9 cellular contexts compared by ENCODE assay signal in the genomic region with DNA sequence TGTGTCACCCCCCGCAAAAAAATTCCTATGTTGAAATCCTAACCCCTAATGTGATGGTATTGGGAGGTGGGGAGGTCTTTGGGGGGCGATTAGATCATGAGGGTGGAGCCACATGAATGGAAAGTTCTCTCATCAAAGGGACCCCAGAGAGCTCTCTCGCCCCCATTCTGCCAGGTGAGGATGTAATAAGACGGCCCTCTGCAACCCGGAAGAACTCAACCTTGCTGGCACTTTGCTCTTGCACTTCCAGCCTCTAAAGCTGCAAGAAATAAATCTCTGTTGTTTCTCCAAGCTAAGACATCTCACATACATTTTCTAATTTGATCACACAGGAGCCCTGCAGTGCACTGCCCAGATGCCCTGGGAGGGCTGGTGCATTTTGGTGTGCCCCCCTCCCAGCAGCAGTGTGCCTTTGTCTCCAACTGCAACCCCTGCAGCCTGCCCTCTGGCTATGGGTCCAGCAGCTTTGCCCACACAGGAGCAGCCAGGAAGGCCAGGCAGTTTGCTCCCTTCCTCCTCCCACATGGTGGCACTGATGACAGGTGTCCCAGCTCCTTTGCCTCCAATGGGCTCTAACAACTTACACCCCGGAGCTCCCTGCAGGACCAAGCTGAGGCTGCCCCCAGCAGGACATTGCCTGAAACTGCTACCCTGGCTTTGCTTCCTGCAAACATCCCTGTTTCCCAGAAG. TPM values are rescaled to one million over a fixed set of nuclear protein-coding genes. Genes with fewer than 3 reads are reported as not detected.
A peak's percentile ranks its signal among the peaks of the same experiment; 100 is the strongest.
DNase-seq lines count a peak whose midpoint lies in the region; ATAC-seq, FAIRE-seq and TF ChIP-seq lines count a peak whose summit lies in the region.
"Had no signal": no experiment of that assay in that cellular context is flagged by ENCODE, and none has a peak within 500 bp of the region (broad histone marks: within the 10 kb centered on the region; RNA-seq: fewer than 3 reads in every experiment).

No MANE protein-coding gene starts in this region.

- FAIRE-seq in RCC 7860 (lab: Jason Lieb, UNC): no peak

- no peak overlapping the region for H3K4me3 ChIP-seq in GM12864 (ENCODE audit: low read depth, low read length)
- H3K4me3 ChIP-seq in smooth muscle cell: no peak overlapping the region

- H2AFZ ChIP-seq in smooth muscle cell (ENCODE audit: low read depth): no peak overlapping the region

- no peaks in the 10 kb centered on the region for H3K79me2 ChIP-seq in smooth muscle cell (ENCODE audit: low read depth)

- H3K4me2 ChIP-seq in smooth muscle cell: no peak overlapping the region

- POLR2A ChIA-PET in activated CD8-positive, alpha-beta T cell treated with anti-CD3 and anti-CD28 coated beads, Interleukin-2, amount 10 ng/mL, durations not matched to agents 7 days and 5 days (lab: Charles Lee): no interaction called here

- peaks cover 5% of the 10 kb centered on the region for H3K4me1 ChIP-seq in smooth muscle cell (ENCODE audit: low read depth)

- ATAC-seq in activated CD8-positive, alpha-beta T cell treated with anti-CD3 and anti-CD28 coated beads, Interleukin-2, amount 10 ng/mL, durations not matched to agents 7 days and 5 days: no peak
- ATAC-seq in GM21526 (IDR thresholded peaks at IDR 0.05; ENCODE audit: low FRiP score, unreplicated experiment): no peak

- H3F3A ChIP-seq in smooth muscle cell (ENCODE audit: low read depth): no peaks in the 10 kb centered on the region

- H3K27me3 Mint-ChIP-seq in activated CD8-positive, alpha-beta T cell treated with anti-CD3 and anti-CD28 coated beads, Interleukin-2, amount 10 ng/mL, durations not matched to agents 7 days and 5 days (ENCODE audit: low read depth): no peaks in the 10 kb centered on the region

- no peaks in the 10 kb centered on the region for H3K27me3 ChIP-seq in smooth muscle cell (ENCODE audit: low read depth)

- H3K36me3 ChIP-seq in smooth muscle cell (ENCODE audit: low read depth): no peaks in the 10 kb centered on the region

- no peaks in the 10 kb centered on the region for H3K4me1 Mint-ChIP-seq in activated CD8-positive, alpha-beta T cell treated with anti-CD3 and anti-CD28 coated beads, Interleukin-2, amount 10 ng/mL, durations not matched to agents 7 days and 5 days (ENCODE audit: low read depth)

- CTCF ChIA-PET in activated CD8-positive, alpha-beta T cell treated with anti-CD3 and anti-CD28 coated beads, Interleukin-2, amount 10 ng/mL, durations not matched to agents 7 days and 5 days (lab: Charles Lee): interaction anchor here (0.9 to 2.7 kb wide), 7 partner anchors 11 to 196 kb away, joined by 3 to 14 read pairs (median 4); no protein-coding TSS in a partner anchor

- 63% methylated on average over 6 of the region's 6 CpGs for WGBS in smooth muscle cell (ENCODE audit: low lambda C conversion rate)

- H4K20me1 ChIP-seq in smooth muscle cell (ENCODE audit: low read depth): no peaks in the 10 kb centered on the region

- no peak overlapping the region for H3K27ac Mint-ChIP-seq in activated CD8-positive, alpha-beta T cell treated with anti-CD3 and anti-CD28 coated beads, Interleukin-2, amount 10 ng/mL, durations not matched to agents 7 days and 5 days
- H3K27ac Mint-ChIP-seq: stimulated activated naive B cell treated with anti-CD40 and anti-IgM and Interleukin-4, amounts not matched to agents 10 μg/mL and 1 μg/mL and 100 μg/mL, for 72 hours had no signal

- DNase-seq in A172 (ENCODE audit: low spot score): peak; percentile 50
- no peak for DNase-seq in GM12864 (ENCODE audit: low read depth)
- peak; percentile 47 to 54 for DNase-seq in NCI-H1930 (lab: John Stamatoyannopoulos, UW)
- peak; percentile 24 for DNase-seq in activated CD8-positive, alpha-beta T cell treated with anti-CD3 and anti-CD28 coated beads, Interleukin-2, amount 10 ng/mL, durations not matched to agents 7 days and 5 days
- DNase-seq in hepatic stellate cell (ENCODE audit: low spot score): peak; percentile 78
- DNase-seq in smooth muscle cell (lab: John Stamatoyannopoulos, UW; ENCODE audit: unreplicated experiment): no peak
- DNase-seq in RCC 7860 (ENCODE audit: low spot score): no peak
- DNase-seq: stimulated activated naive B cell treated with anti-CD40 and anti-IgM and Interleukin-4, amounts not matched to agents 10 μg/mL and 1 μg/mL and 100 μg/mL, for 72 hours had no signal

- H3K9me3 ChIP-seq in smooth muscle cell (replicated peaks; ENCODE audit: low read depth): no peaks in the 10 kb centered on the region

- no peak overlapping the region for H3K9ac ChIP-seq in smooth muscle cell (ENCODE audit: low read depth)

- H3K36me3 Mint-ChIP-seq in activated CD8-positive, alpha-beta T cell treated with anti-CD3 and anti-CD28 coated beads, Interleukin-2, amount 10 ng/mL, durations not matched to agents 7 days and 5 days (ENCODE audit: low read depth): no peaks in the 10 kb centered on the region
- H3K36me3 Mint-ChIP-seq: stimulated activated naive B cell treated with anti-CD40 and anti-IgM and Interleukin-4, amounts not matched to agents 10 μg/mL and 1 μg/mL and 100 μg/mL, for 72 hours had no signal

- peak; percentile 62 for TF ChIP-seq CTCF in GM12864 (IDR thresholded peaks at IDR 0.05; ENCODE audit: low read depth, low read length, missing control alignments)
- peak; percentile 65 for TF ChIP-seq CTCF in smooth muscle cell (IDR thresholded peaks at IDR 0.05; ENCODE audit: borderline replicate concordance, insufficient read depth, poor library complexity, severe bottlenecking)

- H3K4me3 Mint-ChIP-seq in activated CD8-positive, alpha-beta T cell treated with anti-CD3 and anti-CD28 coated beads, Interleukin-2, amount 10 ng/mL, durations not matched to agents 7 days and 5 days: no peak overlapping the region
- H3K4me3 Mint-ChIP-seq: stimulated activated naive B cell treated with anti-CD40 and anti-IgM and Interleukin-4, amounts not matched to agents 10 μg/mL and 1 μg/mL and 100 μg/mL, for 72 hours had no signal

- no peak overlapping the region for H3K27ac ChIP-seq in smooth muscle cell (ENCODE audit: low read depth)

- no peaks in the 10 kb centered on the region for H3K9me3 Mint-ChIP-seq in activated CD8-positive, alpha-beta T cell treated with anti-CD3 and anti-CD28 coated beads, Interleukin-2, amount 10 ng/mL, durations not matched to agents 7 days and 5 days (ENCODE audit: insufficient read depth)
- H3K9me3 Mint-ChIP-seq: stimulated activated naive B cell treated with anti-CD40 and anti-IgM and Interleukin-4, amounts not matched to agents 10 μg/mL and 1 μg/mL and 100 μg/mL, for 72 hours had no signal

RNA-seq across cellular contexts. Expression of gene C14orf132, which starts 59.3 kb away (rescaled TPM):
- total RNA-seq in A172 (2014; rRNA removed; shearing (Covaris generic)): 7.6 and 9.5 TPM in 2 replicates
- total RNA-seq in activated CD8-positive, alpha-beta T cell treated with anti-CD3 and anti-CD28 coated beads, Interleukin-2, amount 10 ng/mL, durations not matched to agents 7 days and 5 days: under 1 TPM; 0.42 to 0.50 TPM
- total RNA-seq in smooth muscle cell: 35.5 and 36.3 TPM in 2 replicates
- polyA plus RNA-seq in smooth muscle cell: 23.9 and 38.0 TPM in 2 replicates

Comparison
In these comparisons a context has a peak if more than half of its experiments do, and no peak if none do; other contexts are left out.
1. DNase-seq: peak in A172 (single experiment), NCI-H1930 (2 of 2), activated CD8-positive, alpha-beta T cell treated with anti-CD3 and anti-CD28 coated beads, Interleukin-2, amount 10 ng/mL, durations not matched to agents 7 days and 5 days (single experiment) and hepatic stellate cell (single experiment); none in GM12864 (single experiment), smooth muscle cell (single experiment) and RCC 7860 (single experiment).